In the genomic region with DNA sequence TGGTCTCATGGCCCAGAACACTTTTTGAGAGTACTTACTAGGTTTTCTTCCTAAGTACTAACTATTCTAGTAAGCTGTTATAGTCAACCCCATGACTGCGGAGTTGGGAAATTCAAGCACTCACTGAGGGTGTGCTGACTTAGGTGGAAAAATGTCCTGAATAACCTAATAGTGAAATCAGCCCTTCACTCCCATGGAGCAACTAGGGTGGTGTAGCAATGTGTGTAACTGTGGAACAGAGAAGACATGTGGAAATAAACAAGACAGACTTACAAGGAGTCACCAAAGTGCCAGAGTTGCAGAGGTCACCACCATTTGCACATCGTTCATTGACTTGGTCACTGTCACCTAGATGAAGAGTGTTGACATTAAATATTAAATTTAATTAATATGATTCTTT, we compare ENCODE assay signal across 1 cellular context.
TF ChIP-seq lines count a peak whose summit lies in the region.

No MANE protein-coding gene starts in this region.

TF ChIP-seq in A549, 52 proteins besides CTCF, POLR2A, EP300 and RAD21 (continued from another document):
- TF ChIP-seq ZNF302 (CRISPR knock-in tag; IDR thresholded peaks at IDR 0.05) (no peak), RNF2 (IDR thresholded peaks at IDR 0.05; ENCODE audit: borderline replicate concordance, low read depth) (no peak)
TF ChIP-seq in A549: peak in this region for 0.
